8 cellular contexts compared by ENCODE assay signal in the genomic region with DNA sequence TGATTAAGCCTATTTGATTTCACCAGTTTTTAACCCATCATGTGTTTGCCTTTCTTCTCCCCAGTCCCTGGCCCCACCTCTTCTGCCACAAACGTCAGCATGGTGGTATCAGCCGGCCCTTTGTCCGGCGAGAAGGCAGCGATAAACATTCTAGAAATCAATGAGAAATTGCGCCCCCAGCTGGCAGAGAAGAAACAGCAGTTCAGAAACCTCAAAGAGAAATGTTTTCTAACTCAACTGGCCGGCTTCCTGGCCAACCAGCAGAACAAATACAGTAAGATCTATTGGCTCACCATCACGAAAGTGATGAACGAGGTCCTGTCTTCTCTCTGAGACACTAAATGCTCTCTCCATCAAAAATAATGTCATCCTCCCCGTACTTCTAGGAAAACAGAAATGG.
DNase-seq lines count a peak whose midpoint lies in the region; TF ChIP-seq lines count a peak whose summit lies in the region.
"Not testable (repeated sequence)": the region's sequence is repeated elsewhere in the genome, so short reads cannot be mapped to it uniquely, and the experiment has no call there.

No MANE protein-coding gene starts in this region.

- not testable (repeated sequence) for H3K4me1 ChIP-seq in DOHH2 (ENCODE audit: control insufficient read depth, low read length); Loucy (ENCODE audit: insufficient read depth, low read length, poor library complexity, severe bottlenecking); SJSA1 (replicated peaks)

- not testable (repeated sequence) for H3K9me3 Mint-ChIP-seq in immature natural killer cell, type B pancreatic cell

- H3K9me2 ChIP-seq in DOHH2 (replicated peaks; ENCODE audit: control insufficient read depth, low read length); Loucy (replicated peaks; ENCODE audit: low read depth, low read length): not testable (repeated sequence)

- not testable (repeated sequence) for H3K4me3 ChIP-seq in DOHH2 (ENCODE audit: low read length); Loucy (ENCODE audit: low read length, poor library complexity, severe bottlenecking); SJSA1; choroid plexus epithelial cell (ENCODE audit: low read depth, low read length)

- not testable (repeated sequence) for H3K36me3 ChIP-seq in DOHH2 (ENCODE audit: control insufficient read depth, low read length); Loucy (ENCODE audit: insufficient read depth, low read length); SJSA1

- DNase-seq in SJSA1 (ENCODE audit: low read depth in 1 of 2, low spot score in 2 of 2) = peak; percentile 8 to 41
- DNase-seq in activated T-cell treated with anti-CD3 and anti-CD28 coated beads for 24 hours (ENCODE audit: low read depth) = peak; percentile 1
- DNase-seq in choroid plexus epithelial cell (ENCODE audit: low read depth) = peak; percentile 66
- DNase-seq in immature natural killer cell = peak; percentile 17 to 25 (median 22)
- peak; percentile 17 for DNase-seq in pons (ENCODE audit: low spot score)
- not testable (repeated sequence) for DNase-seq in type B pancreatic cell (ENCODE audit: extremely low spot score, unreplicated experiment)

- H3K4me1 Mint-ChIP-seq in immature natural killer cell; type B pancreatic cell (ENCODE audit: unreplicated experiment): not testable (repeated sequence)

- H3K9me3 ChIP-seq in DOHH2 (ENCODE audit: control insufficient read depth, insufficient read depth, low read length); Loucy (ENCODE audit: insufficient read depth, low read depth, low read length); SJSA1 (replicated peaks): not testable (repeated sequence)

- not testable (repeated sequence) for H3K36me3 Mint-ChIP-seq in immature natural killer cell, type B pancreatic cell

- not testable (repeated sequence) for H3K4me2 ChIP-seq in DOHH2 (ENCODE audit: low read length); Loucy (ENCODE audit: low read depth, low read length, poor library complexity, severe bottlenecking)

- H3K4me3 Mint-ChIP-seq in immature natural killer cell = peak overlapping the region in 2 of 5 donors; percentile 47 to 54
- not testable (repeated sequence) for H3K4me3 Mint-ChIP-seq in type B pancreatic cell

- not testable (repeated sequence) for H3K9ac ChIP-seq in Loucy (ENCODE audit: low read depth, low read length, poor library complexity, severe bottlenecking)

- not testable (repeated sequence) for H3K27ac Mint-ChIP-seq in immature natural killer cell, type B pancreatic cell

- not testable (repeated sequence) for H4K20me1 ChIP-seq in DOHH2 (ENCODE audit: control insufficient read depth, insufficient read depth, low read depth, low read length); Loucy (ENCODE audit: insufficient read depth, low read length, poor library complexity, severe bottlenecking)

- not testable (repeated sequence) for H3K27me3 ChIP-seq in DOHH2 (ENCODE audit: control insufficient read depth, low read length); Loucy (ENCODE audit: insufficient read depth, low read length, poor library complexity, severe bottlenecking); SJSA1 (replicated peaks)

- TF ChIP-seq CTCF in DOHH2 (IDR thresholded peaks at IDR 0.05; ENCODE audit: low read depth, low read length, poor library complexity, severe bottlenecking) = peak; percentile 17
- peak; percentile 29; the same call in 1 of the 2 replicates for TF ChIP-seq CTCF in Loucy (conservative IDR thresholded peaks at IDR 0.05; ENCODE audit: low read length)
- peak; percentile 51 for TF ChIP-seq CTCF in choroid plexus epithelial cell (conservative IDR thresholded peaks at IDR 0.05; ENCODE audit: low read depth, low read length)
- TF ChIP-seq CTCF in type B pancreatic cell (conservative IDR thresholded peaks at IDR 0.05) = peak; percentile 76

- not testable (repeated sequence) for H3K27me3 Mint-ChIP-seq in immature natural killer cell (ENCODE audit: low read depth in 3 of 3); type B pancreatic cell

- not testable (repeated sequence) for H3K27ac ChIP-seq in DOHH2 (ENCODE audit: low read depth, low read length); SJSA1

- not testable (repeated sequence) for H3K79me2 ChIP-seq in DOHH2 (ENCODE audit: control insufficient read depth, low read length); Loucy (ENCODE audit: insufficient read depth, low read length)

- not testable (repeated sequence) for H3F3A ChIP-seq in DOHH2 (ENCODE audit: control insufficient read depth, insufficient read depth); Loucy (ENCODE audit: low read depth)

- not testable (repeated sequence) for H2AFZ ChIP-seq in Loucy (ENCODE audit: low read length)

Comparison
In these comparisons a context has a peak if more than half of its experiments do, and no peak if none do; other contexts are left out.
1. CTCF ChIP-seq: peak in every context shown above with its lines; median percentile 76 in type B pancreatic cell; 51 in choroid plexus epithelial cell; 29 in Loucy; 17 in DOHH2.